Comparison of ENCODE assay signal across 8 cellular contexts in genomic region chr17:2400474-2400866, GRCh38. TPM values are rescaled to one million over a fixed set of nuclear protein-coding genes. Genes with fewer than 3 reads are reported as not detected.
DNase-seq lines count a peak whose midpoint lies in the region; ATAC-seq and TF ChIP-seq lines count a peak whose summit lies in the region.

No MANE protein-coding gene starts in this region.

- H3K36me3 ChIP-seq in lower lobe of right lung = no peaks in the 10 kb centered on the region

- ATAC-seq in lower lobe of right lung (peak in 1 of 2 donors; percentile 1), GM18858 (IDR thresholded peaks at IDR 0.05; ENCODE audit: unreplicated experiment) (no peak), HG03135 (IDR thresholded peaks at IDR 0.05; ENCODE audit: unreplicated experiment) (no peak)

- TF ChIP-seq CTCF in LNCaP clone FGC (IDR thresholded peaks at IDR 0.05; ENCODE audit: control insufficient read depth, extremely low read depth, insufficient read depth) (0 out of 2 replicates have a peak, but pooled peaks have one; percentile 4), choroid plexus epithelial cell (conservative IDR thresholded peaks at IDR 0.05; ENCODE audit: low read depth, low read length) (no peak), lower lobe of right lung (IDR thresholded peaks at IDR 0.05) (no peak)

- intact Hi-C loops in lower lobe of right lung (cut with DNase I) = no loop called here

- no peaks in the 10 kb centered on the region for H3K27me3 ChIP-seq in lower lobe of right lung (ENCODE audit: low read depth)

- H3K4me3 ChIP-seq in LNCaP clone FGC (ENCODE audit: low read depth, low read length) (peak overlapping the region; percentile 98), choroid plexus epithelial cell (ENCODE audit: low read depth, low read length) (peak overlapping the region; percentile 99), lower lobe of right lung (peak overlapping the region; percentile 99)

- DNase-seq in DMS53 treated with DMSO at 0.1 percent for 48 hours (lab: John Stamatoyannopoulos, UW; ENCODE audit: unreplicated experiment) (peak; percentile 31), LNCaP clone FGC (ENCODE audit: low read depth) (no peak), choroid plexus epithelial cell (ENCODE audit: low read depth) (peak; percentile 66), lower lobe of right lung (peak; percentile 82)
- peak; percentile 35 for DNase-seq in activated CD4-positive, CD25-positive, alpha-beta regulatory T cell treated with anti-CD3 and anti-CD28 coated beads, Interleukin-2, amount 50 U/mL, for 16 hours (ENCODE audit: low read depth, low spot score)
- DNase-seq in stimulated activated CD8-positive, alpha-beta memory T cell treated with anti-CD3 and anti-CD28 coated beads, Interleukin-7, amount 100 ng/mL, for 4 hours (ENCODE audit: low read depth in 2 of 2) = peak; percentile 38 to 48

- H3K27ac ChIP-seq in lower lobe of right lung = peak overlapping the region; percentile 100

- H3K9me3 ChIP-seq in lower lobe of right lung = no peaks in the 10 kb centered on the region

- peaks cover 70% of the 10 kb centered on the region for H3K4me1 ChIP-seq in lower lobe of right lung

RNA-seq across cellular contexts. Expression of gene MNT, which starts 0.4 kb away (rescaled TPM):
- total RNA-seq in lower lobe of right lung = 32.6 TPM
